In the genomic region with DNA sequence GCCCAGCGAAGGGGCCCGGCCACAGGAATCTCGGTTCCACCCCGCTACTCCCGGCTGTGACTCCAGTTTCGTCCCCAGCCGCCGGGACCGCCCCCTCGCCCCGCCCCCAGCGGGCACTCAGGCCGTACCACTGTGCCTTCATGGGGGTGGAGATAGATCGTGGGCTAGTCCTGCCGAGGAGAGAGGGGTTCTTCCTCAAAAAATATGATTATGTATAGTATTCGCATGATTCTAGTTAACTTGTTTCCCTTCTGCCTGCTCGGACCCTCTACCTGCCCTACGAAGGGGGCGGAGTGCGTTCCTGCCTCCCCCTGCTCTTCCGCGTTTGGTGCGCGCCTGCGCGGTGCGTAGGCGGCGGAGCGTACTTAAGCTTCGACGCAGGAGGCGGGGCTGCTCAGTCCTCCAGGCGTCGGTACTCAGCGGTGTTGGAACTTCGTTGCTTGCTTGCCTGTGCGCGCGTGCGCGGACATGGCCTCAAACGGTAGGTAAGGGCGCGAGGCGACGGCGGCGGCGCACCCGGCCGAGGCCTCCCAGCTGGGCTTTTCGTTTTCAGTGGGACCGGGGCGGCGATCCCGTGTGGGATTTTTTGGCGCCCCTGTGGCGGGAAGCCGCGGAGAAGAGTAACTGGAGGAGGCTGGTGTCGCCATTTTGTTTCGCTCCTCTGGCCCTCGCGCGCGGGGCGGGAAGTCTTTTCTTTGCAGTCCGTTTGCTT, we compare ENCODE assay signal across 1 cellular context.
TF ChIP-seq lines count a peak whose summit lies in the region.

A gene (plus strand): TSS at position 393 of the 712 bp plus-strand sequence. CDS start 76 bp downstream, at position 469.

TF ChIP-seq in GM12878, 131 proteins besides CTCF, POLR2A, EP300 and RAD21 (continued from another document and continues in another):
- 0 out of 2 replicates have a peak, but pooled peaks have one; percentile 51 for TF ChIP-seq MEF2A (IDR thresholded peaks at IDR 0.05; ENCODE audit: insufficient read depth, low read depth, low read length)
- peak; percentile 21; the same call in 1 of the 2 replicates for TF ChIP-seq ESRRA (IDR thresholded peaks at IDR 0.05; ENCODE audit: low read length)
- TF ChIP-seq POLR2AphosphoS5 (IDR thresholded peaks at IDR 0.05; ENCODE audit: low read length): peak; percentile 100
- TF ChIP-seq, protein P1, sequence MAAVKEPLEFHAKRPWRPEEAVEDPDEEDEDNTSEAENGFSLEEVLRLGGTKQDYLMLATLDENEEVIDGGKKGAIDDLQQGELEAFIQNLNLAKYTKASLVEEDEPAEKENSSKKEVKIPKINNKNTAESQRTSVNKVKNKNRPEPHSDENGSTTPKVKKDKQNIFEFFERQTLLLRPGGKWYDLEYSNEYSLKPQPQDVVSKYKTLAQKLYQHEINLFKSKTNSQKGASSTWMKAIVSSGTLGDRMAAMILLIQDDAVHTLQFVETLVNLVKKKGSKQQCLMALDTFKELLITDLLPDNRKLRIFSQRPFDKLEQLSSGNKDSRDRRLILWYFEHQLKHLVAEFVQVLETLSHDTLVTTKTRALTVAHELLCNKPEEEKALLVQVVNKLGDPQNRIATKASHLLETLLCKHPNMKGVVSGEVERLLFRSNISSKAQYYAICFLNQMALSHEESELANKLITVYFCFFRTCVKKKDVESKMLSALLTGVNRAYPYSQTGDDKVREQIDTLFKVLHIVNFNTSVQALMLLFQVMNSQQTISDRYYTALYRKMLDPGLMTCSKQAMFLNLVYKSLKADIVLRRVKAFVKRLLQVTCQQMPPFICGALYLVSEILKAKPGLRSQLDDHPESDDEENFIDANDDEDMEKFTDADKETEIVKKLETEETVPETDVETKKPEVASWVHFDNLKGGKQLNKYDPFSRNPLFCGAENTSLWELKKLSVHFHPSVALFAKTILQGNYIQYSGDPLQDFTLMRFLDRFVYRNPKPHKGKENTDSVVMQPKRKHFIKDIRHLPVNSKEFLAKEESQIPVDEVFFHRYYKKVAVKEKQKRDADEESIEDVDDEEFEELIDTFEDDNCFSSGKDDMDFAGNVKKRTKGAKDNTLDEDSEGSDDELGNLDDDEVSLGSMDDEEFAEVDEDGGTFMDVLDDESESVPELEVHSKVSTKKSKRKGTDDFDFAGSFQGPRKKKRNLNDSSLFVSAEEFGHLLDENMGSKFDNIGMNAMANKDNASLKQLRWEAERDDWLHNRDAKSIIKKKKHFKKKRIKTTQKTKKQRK (IDR thresholded peaks at IDR 0.05; ENCODE audit: low read depth, low read length): 0 out of 2 replicates have a peak, but pooled peaks have one; percentile 23
- peak; percentile 96 for TF ChIP-seq TCF12 (IDR thresholded peaks at IDR 0.05; ENCODE audit: low read depth, low read length)
- no peak for TF ChIP-seq NR2C2 (IDR thresholded peaks at IDR 0.05; ENCODE audit: borderline replicate concordance, control insufficient read depth, insufficient read length, low read depth)
- TF ChIP-seq FOXM1 (IDR thresholded peaks at IDR 0.05; ENCODE audit: low read depth, low read length): peak; percentile 84
- no peak; the same call in 1 of the 2 replicates for TF ChIP-seq NR2F1 (conservative IDR thresholded peaks at IDR 0.05)
- TF ChIP-seq PML (IDR thresholded peaks at IDR 0.05; ENCODE audit: low read length): peak; percentile 100
- TF ChIP-seq LARP7 (IDR thresholded peaks at IDR 0.05): peak; percentile 96
- no peak for TF ChIP-seq STAT3 (IDR thresholded peaks at IDR 0.05; ENCODE audit: low read depth, low read length)
- 0 out of 2 replicates have a peak, but pooled peaks have one; percentile 77 for TF ChIP-seq ASH2L (IDR thresholded peaks at IDR 0.05; ENCODE audit: borderline replicate concordance, low read depth)
- peak; percentile 36; the same call in 1 of the 2 replicates for TF ChIP-seq BRCA1 (IDR thresholded peaks at IDR 0.05; ENCODE audit: low read depth, low read length)
- no peak; the same call in 1 of the 2 replicates for TF ChIP-seq TCF7 (IDR thresholded peaks at IDR 0.05; ENCODE audit: borderline replicate concordance)
- TF ChIP-seq NFYA (IDR thresholded peaks at IDR 0.05; ENCODE audit: borderline replicate concordance, low read depth, low read length): no peak
- TF ChIP-seq SUZ12 (IDR thresholded peaks at IDR 0.05; ENCODE audit: unreplicated experiment): no peak
- TF ChIP-seq KDM1A (IDR thresholded peaks at IDR 0.05; ENCODE audit: borderline replicate concordance): no peak
- no peak for TF ChIP-seq EZH2 (IDR thresholded peaks at IDR 0.05; ENCODE audit: borderline replicate concordance, control insufficient read depth, low read depth, low read length)
- peak; percentile 89 for TF ChIP-seq SP1 (IDR thresholded peaks at IDR 0.05; ENCODE audit: low read depth, low read length)
- peak; percentile 57 for TF ChIP-seq CREM (IDR thresholded peaks at IDR 0.05; ENCODE audit: low read depth)
- TF ChIP-seq, protein P2, sequence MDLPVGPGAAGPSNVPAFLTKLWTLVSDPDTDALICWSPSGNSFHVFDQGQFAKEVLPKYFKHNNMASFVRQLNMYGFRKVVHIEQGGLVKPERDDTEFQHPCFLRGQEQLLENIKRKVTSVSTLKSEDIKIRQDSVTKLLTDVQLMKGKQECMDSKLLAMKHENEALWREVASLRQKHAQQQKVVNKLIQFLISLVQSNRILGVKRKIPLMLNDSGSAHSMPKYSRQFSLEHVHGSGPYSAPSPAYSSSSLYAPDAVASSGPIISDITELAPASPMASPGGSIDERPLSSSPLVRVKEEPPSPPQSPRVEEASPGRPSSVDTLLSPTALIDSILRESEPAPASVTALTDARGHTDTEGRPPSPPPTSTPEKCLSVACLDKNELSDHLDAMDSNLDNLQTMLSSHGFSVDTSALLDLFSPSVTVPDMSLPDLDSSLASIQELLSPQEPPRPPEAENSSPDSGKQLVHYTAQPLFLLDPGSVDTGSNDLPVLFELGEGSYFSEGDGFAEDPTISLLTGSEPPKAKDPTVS (IDR thresholded peaks at IDR 0.05; ENCODE audit: low read depth, low read length): peak; percentile 89
- TF ChIP-seq, protein P3, sequence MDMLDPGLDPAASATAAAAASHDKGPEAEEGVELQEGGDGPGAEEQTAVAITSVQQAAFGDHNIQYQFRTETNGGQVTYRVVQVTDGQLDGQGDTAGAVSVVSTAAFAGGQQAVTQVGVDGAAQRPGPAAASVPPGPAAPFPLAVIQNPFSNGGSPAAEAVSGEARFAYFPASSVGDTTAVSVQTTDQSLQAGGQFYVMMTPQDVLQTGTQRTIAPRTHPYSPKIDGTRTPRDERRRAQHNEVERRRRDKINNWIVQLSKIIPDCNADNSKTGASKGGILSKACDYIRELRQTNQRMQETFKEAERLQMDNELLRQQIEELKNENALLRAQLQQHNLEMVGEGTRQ (IDR thresholded peaks at IDR 0.05; ENCODE audit: borderline replicate concordance, low read depth, low read length): no peak
- TF ChIP-seq, protein P4, sequence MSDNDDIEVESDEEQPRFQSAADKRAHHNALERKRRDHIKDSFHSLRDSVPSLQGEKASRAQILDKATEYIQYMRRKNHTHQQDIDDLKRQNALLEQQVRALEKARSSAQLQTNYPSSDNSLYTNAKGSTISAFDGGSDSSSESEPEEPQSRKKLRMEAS (IDR thresholded peaks at IDR 0.05; ENCODE audit: low read depth, low read length): no peak
- peak; percentile 94 for TF ChIP-seq ZBED1 (IDR thresholded peaks at IDR 0.05; ENCODE audit: borderline replicate concordance)
- TF ChIP-seq, protein P5, sequence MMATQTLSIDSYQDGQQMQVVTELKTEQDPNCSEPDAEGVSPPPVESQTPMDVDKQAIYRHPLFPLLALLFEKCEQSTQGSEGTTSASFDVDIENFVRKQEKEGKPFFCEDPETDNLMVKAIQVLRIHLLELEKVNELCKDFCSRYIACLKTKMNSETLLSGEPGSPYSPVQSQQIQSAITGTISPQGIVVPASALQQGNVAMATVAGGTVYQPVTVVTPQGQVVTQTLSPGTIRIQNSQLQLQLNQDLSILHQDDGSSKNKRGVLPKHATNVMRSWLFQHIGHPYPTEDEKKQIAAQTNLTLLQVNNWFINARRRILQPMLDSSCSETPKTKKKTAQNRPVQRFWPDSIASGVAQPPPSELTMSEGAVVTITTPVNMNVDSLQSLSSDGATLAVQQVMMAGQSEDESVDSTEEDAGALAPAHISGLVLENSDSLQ (IDR thresholded peaks at IDR 0.05): no peak
- no peak for TF ChIP-seq GABPA (IDR thresholded peaks at IDR 0.05; ENCODE audit: low read depth)
- no peak for TF ChIP-seq HDGF (IDR thresholded peaks at IDR 0.05)
- TF ChIP-seq, protein P6, sequence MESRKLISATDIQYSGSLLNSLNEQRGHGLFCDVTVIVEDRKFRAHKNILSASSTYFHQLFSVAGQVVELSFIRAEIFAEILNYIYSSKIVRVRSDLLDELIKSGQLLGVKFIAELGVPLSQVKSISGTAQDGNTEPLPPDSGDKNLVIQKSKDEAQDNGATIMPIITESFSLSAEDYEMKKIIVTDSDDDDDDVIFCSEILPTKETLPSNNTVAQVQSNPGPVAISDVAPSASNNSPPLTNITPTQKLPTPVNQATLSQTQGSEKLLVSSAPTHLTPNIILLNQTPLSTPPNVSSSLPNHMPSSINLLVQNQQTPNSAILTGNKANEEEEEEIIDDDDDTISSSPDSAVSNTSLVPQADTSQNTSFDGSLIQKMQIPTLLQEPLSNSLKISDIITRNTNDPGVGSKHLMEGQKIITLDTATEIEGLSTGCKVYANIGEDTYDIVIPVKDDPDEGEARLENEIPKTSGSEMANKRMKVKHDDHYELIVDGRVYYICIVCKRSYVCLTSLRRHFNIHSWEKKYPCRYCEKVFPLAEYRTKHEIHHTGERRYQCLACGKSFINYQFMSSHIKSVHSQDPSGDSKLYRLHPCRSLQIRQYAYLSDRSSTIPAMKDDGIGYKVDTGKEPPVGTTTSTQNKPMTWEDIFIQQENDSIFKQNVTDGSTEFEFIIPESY (IDR thresholded peaks at IDR 0.05): no peak
- TF ChIP-seq ZNF217 (IDR thresholded peaks at IDR 0.05): no peak
- TF ChIP-seq SMAD1 (IDR thresholded peaks at IDR 0.05; ENCODE audit: low read depth, partially characterized antibody): peak; percentile 93
- TF ChIP-seq NRF1 (conservative IDR thresholded peaks at IDR 0.05; ENCODE audit: low read depth, low read length): no peak
- TF ChIP-seq SUPT20H (IDR thresholded peaks at IDR 0.05; ENCODE audit: borderline replicate concordance, control insufficient read depth, low read depth, low read length): no peak
- no peak for TF ChIP-seq BMI1 (IDR thresholded peaks at IDR 0.05; ENCODE audit: borderline replicate concordance)
- no peak for TF ChIP-seq RAD51 (IDR thresholded peaks at IDR 0.05)
- no peak for TF ChIP-seq CBX3 (IDR thresholded peaks at IDR 0.05; ENCODE audit: borderline replicate concordance, low read depth)
- peak; percentile 100 for TF ChIP-seq SMAD5 (IDR thresholded peaks at IDR 0.05; ENCODE audit: low read depth)
- TF ChIP-seq, protein P7, sequence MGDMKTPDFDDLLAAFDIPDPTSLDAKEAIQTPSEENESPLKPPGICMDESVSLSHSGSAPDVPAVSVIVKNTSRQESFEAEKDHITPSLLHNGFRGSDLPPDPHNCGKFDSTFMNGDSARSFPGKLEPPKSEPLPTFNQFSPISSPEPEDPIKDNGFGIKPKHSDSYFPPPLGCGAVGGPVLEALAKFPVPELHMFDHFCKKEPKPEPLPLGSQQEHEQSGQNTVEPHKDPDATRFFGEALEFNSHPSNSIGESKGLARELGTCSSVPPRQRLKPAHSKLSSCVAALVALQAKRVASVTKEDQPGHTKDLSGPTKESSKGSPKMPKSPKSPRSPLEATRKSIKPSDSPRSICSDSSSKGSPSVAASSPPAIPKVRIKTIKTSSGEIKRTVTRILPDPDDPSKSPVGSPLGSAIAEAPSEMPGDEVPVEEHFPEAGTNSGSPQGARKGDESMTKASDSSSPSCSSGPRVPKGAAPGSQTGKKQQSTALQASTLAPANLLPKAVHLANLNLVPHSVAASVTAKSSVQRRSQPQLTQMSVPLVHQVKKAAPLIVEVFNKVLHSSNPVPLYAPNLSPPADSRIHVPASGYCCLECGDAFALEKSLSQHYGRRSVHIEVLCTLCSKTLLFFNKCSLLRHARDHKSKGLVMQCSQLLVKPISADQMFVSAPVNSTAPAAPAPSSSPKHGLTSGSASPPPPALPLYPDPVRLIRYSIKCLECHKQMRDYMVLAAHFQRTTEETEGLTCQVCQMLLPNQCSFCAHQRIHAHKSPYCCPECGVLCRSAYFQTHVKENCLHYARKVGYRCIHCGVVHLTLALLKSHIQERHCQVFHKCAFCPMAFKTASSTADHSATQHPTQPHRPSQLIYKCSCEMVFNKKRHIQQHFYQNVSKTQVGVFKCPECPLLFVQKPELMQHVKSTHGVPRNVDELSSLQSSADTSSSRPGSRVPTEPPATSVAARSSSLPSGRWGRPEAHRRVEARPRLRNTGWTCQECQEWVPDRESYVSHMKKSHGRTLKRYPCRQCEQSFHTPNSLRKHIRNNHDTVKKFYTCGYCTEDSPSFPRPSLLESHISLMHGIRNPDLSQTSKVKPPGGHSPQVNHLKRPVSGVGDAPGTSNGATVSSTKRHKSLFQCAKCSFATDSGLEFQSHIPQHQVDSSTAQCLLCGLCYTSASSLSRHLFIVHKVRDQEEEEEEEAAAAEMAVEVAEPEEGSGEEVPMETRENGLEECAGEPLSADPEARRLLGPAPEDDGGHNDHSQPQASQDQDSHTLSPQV (IDR thresholded peaks at IDR 0.05): 0 out of 2 replicates have a peak, but pooled peaks have one; percentile 27
- TF ChIP-seq, protein P8, sequence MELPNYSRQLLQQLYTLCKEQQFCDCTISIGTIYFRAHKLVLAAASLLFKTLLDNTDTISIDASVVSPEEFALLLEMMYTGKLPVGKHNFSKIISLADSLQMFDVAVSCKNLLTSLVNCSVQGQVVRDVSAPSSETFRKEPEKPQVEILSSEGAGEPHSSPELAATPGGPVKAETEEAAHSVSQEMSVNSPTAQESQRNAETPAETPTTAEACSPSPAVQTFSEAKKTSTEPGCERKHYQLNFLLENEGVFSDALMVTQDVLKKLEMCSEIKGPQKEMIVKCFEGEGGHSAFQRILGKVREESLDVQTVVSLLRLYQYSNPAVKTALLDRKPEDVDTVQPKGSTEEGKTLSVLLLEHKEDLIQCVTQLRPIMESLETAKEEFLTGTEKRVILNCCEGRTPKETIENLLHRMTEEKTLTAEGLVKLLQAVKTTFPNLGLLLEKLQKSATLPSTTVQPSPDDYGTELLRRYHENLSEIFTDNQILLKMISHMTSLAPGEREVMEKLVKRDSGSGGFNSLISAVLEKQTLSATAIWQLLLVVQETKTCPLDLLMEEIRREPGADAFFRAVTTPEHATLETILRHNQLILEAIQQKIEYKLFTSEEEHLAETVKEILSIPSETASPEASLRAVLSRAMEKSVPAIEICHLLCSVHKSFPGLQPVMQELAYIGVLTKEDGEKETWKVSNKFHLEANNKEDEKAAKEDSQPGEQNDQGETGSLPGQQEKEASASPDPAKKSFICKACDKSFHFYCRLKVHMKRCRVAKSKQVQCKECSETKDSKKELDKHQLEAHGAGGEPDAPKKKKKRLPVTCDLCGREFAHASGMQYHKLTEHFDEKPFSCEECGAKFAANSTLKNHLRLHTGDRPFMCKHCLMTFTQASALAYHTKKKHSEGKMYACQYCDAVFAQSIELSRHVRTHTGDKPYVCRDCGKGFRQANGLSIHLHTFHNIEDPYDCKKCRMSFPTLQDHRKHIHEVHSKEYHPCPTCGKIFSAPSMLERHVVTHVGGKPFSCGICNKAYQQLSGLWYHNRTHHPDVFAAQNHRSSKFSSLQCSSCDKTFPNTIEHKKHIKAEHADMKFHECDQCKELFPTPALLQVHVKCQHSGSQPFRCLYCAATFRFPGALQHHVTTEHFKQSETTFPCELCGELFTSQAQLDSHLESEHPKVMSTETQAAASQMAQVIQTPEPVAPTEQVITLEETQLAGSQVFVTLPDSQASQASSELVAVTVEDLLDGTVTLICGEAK (IDR thresholded peaks at IDR 0.05; ENCODE audit: borderline replicate concordance): peak; percentile 31; the same call in 1 of the 2 replicates
- no peak for TF ChIP-seq SREBF2 (IDR thresholded peaks at IDR 0.05; ENCODE audit: low read length)
